1 cellular context compared by ENCODE assay signal in genomic region chr1:180937624-180938225, GRCh38.
TF ChIP-seq lines count a peak whose summit lies in the region.

No MANE protein-coding gene starts in this region.

TF ChIP-seq in GM12878, 131 proteins besides CTCF, POLR2A, EP300 and RAD21:
- TF ChIP-seq ZNF384 (IDR thresholded peaks at IDR 0.05; ENCODE audit: borderline replicate concordance, low read depth, low read length) = no peak
- TF ChIP-seq WRNIP1 (IDR thresholded peaks at IDR 0.05; ENCODE audit: borderline replicate concordance, low read depth, low read length) = no peak
- no peak for TF ChIP-seq E2F4 (IDR thresholded peaks at IDR 0.05; ENCODE audit: low read depth, low read length)
- no peak for TF ChIP-seq ATF7 (IDR thresholded peaks at IDR 0.05; ENCODE audit: low read depth)
- no peak for TF ChIP-seq SMC3 (IDR thresholded peaks at IDR 0.05; ENCODE audit: borderline replicate concordance, low read length)
- TF ChIP-seq TCF3 (IDR thresholded peaks at IDR 0.05; ENCODE audit: borderline replicate concordance, insufficient read depth, low read depth, low read length) = no peak
- TF ChIP-seq CEBPZ (IDR thresholded peaks at IDR 0.05; ENCODE audit: low read depth, low read length) = no peak
- no peak for TF ChIP-seq DPF2 (IDR thresholded peaks at IDR 0.05)
- no peak for TF ChIP-seq RFX5 (IDR thresholded peaks at IDR 0.05; ENCODE audit: low read depth, low read length)
- TF ChIP-seq NFXL1 (IDR thresholded peaks at IDR 0.05; ENCODE audit: borderline replicate concordance) = no peak
- TF ChIP-seq CBX3 (IDR thresholded peaks at IDR 0.05; ENCODE audit: borderline replicate concordance, low read depth) = no peak
- no peak for TF ChIP-seq ATF2 (IDR thresholded peaks at IDR 0.05; ENCODE audit: low read length)
- TF ChIP-seq NFIC (IDR thresholded peaks at IDR 0.05; ENCODE audit: low read depth, low read length) = no peak
